In genomic region chr3:57597240-57597972, GRCh38 we compare ENCODE assay signal across 1 cellular context.
TF ChIP-seq lines count a peak whose summit lies in the region.

Gene ARF4 (minus strand): TSS chr3:57597344. CDS start chr3:57597140, 204 bp downstream.

TF ChIP-seq in HepG2, 621 proteins besides CTCF, POLR2A, EP300 and RAD21 (continued from another document and continues in another):
- TF ChIP-seq TIGD3 (CRISPR knock-in tag; IDR thresholded peaks at IDR 0.05; ENCODE audit: borderline replicate concordance) (no peak), E2F1 (CRISPR knock-in tag; IDR thresholded peaks at IDR 0.05) (no peak), SCMH1 (CRISPR knock-in tag; IDR thresholded peaks at IDR 0.05; ENCODE audit: borderline replicate concordance) (no peak), ZNF775 (CRISPR knock-in tag; IDR thresholded peaks at IDR 0.05; ENCODE audit: borderline replicate concordance) (no peak), ZNF614 (CRISPR knock-in tag; IDR thresholded peaks at IDR 0.05; ENCODE audit: borderline replicate concordance) (peak; percentile 41; the same call in 1 of the 2 replicates), ZNF10 (CRISPR knock-in tag; IDR thresholded peaks at IDR 0.05; ENCODE audit: borderline replicate concordance, low read depth) (no peak), ZHX1 (CRISPR knock-in tag; IDR thresholded peaks at IDR 0.05; ENCODE audit: low read depth) (no peak), ZNF512B (CRISPR knock-in tag; IDR thresholded peaks at IDR 0.05; ENCODE audit: borderline replicate concordance) (no peak), ZFP90 (CRISPR knock-in tag; IDR thresholded peaks at IDR 0.05; ENCODE audit: borderline replicate concordance) (no peak; the same call in 1 of the 2 replicates), MTA3 (CRISPR knock-in tag; IDR thresholded peaks at IDR 0.05) (no peak), BCL3 (CRISPR knock-in tag; IDR thresholded peaks at IDR 0.05) (peak; percentile 26; the same call in 1 of the 2 replicates), ZNF639 (CRISPR knock-in tag; conservative IDR thresholded peaks at IDR 0.05) (peak; percentile 49; the same call in 1 of the 2 replicates), NR0B2 (CRISPR knock-in tag; IDR thresholded peaks at IDR 0.05) (peak; percentile 78), ZNF414 (CRISPR knock-in tag; IDR thresholded peaks at IDR 0.05) (peak; percentile 61; the same call in 1 of the 2 replicates), MZF1 (CRISPR knock-in tag; IDR thresholded peaks at IDR 0.05; ENCODE audit: borderline replicate concordance) (0 out of 2 replicates have a peak, but pooled peaks have one; percentile 66), CHD4 (IDR thresholded peaks at IDR 0.05; ENCODE audit: borderline replicate concordance, low read length) (no peak), PHB2 (IDR thresholded peaks at IDR 0.05; ENCODE audit: partially characterized antibody) (no peak), PPARG (CRISPR knock-in tag; conservative IDR thresholded peaks at IDR 0.05) (no peak), MXD4 (CRISPR knock-in tag; IDR thresholded peaks at IDR 0.05) (peak; percentile 87; the same call in 1 of the 2 replicates), ZNF781 (CRISPR knock-in tag; IDR thresholded peaks at IDR 0.05; ENCODE audit: borderline replicate concordance, not compliant biosample characterization) (peak; percentile 70), ZXDC (CRISPR knock-in tag; IDR thresholded peaks at IDR 0.05) (no peak), ARID5B (CRISPR knock-in tag; IDR thresholded peaks at IDR 0.05) (peak; percentile 39), ZNF850 (CRISPR knock-in tag; conservative IDR thresholded peaks at IDR 0.05) (no peak), AGO1 (IDR thresholded peaks at IDR 0.05; ENCODE audit: low read depth, low read length, poor library complexity, severe bottlenecking) (no peak), ZNF260 (CRISPR knock-in tag; IDR thresholded peaks at IDR 0.05; ENCODE audit: borderline replicate concordance, low read depth) (no peak), ZNF788 (CRISPR knock-in tag; IDR thresholded peaks at IDR 0.05; ENCODE audit: borderline replicate concordance) (peak; percentile 83; the same call in 1 of the 2 replicates), ZNF766 (CRISPR knock-in tag; IDR thresholded peaks at IDR 0.05; ENCODE audit: borderline replicate concordance) (no peak), ZNF589 (CRISPR knock-in tag; conservative IDR thresholded peaks at IDR 0.05) (no peak), TRIM24 (CRISPR knock-in tag; IDR thresholded peaks at IDR 0.05) (no peak), ARID2 (CRISPR knock-in tag; IDR thresholded peaks at IDR 0.05; ENCODE audit: borderline replicate concordance) (no peak; the same call in 1 of the 2 replicates), ZNF441 (CRISPR knock-in tag; IDR thresholded peaks at IDR 0.05; ENCODE audit: borderline replicate concordance) (peak; percentile 59; the same call in 1 of the 2 replicates), ZNF713 (CRISPR knock-in tag; IDR thresholded peaks at IDR 0.05) (no peak), ZNF280B (CRISPR knock-in tag; IDR thresholded peaks at IDR 0.05; ENCODE audit: borderline replicate concordance) (no peak), ZNF564 (CRISPR knock-in tag; IDR thresholded peaks at IDR 0.05) (no peak), NR2F2 (IDR thresholded peaks at IDR 0.05; ENCODE audit: borderline replicate concordance, low read depth) (no peak)
